Comparison of ENCODE assay signal across 22 cellular contexts in genomic region chr4:90474484-90474883, GRCh38.
DNase-seq lines count a peak whose midpoint lies in the region; ATAC-seq and TF ChIP-seq lines count a peak whose summit lies in the region.
"Had no signal": no experiment of that assay in that cellular context is flagged by ENCODE, and none has a peak within 500 bp of the region (broad histone marks: within the 10 kb centered on the region; RNA-seq: fewer than 3 reads in every experiment).

No MANE protein-coding gene starts in this region.

- peak overlapping the region; percentile 18 for H3K27ac Mint-ChIP-seq in memory B cell
- H3K27ac Mint-ChIP-seq in activated T-helper 1 cell treated with anti-CD3 and anti-CD28 coated beads, Interleukin-12 subunit alpha, Interleukin-12 subunit beta, Interleukin-2, Interleukin-4 antibody, amounts not matched to agents 30 ng/mL and 10 ng/mL and 1 ng/mL, durations not matched to agents 14 hours and 24 hours and 36 hours: no peak overlapping the region
- H3K27ac Mint-ChIP-seq: CD8-positive, alpha-beta memory T cell had no signal

- intact Hi-C loops in body of pancreas (cut with DNase I): no loop called here
- intact Hi-C loops in activated T-helper 1 cell treated with anti-CD3 and anti-CD28 coated beads, Interleukin-12 subunit alpha, Interleukin-12 subunit beta, Interleukin-2, Interleukin-4 antibody, amounts not matched to agents 30 ng/mL and 10 ng/mL and 1 ng/mL, durations not matched to agents 14 hours and 24 hours and 36 hours (cut with micrococcal nuclease): no loop called here

- no peak overlapping the region for H3K4me2 ChIP-seq in mesenchymal stem cell (ENCODE audit: low read length, poor library complexity, severe bottlenecking)

- H3K27me3 ChIP-seq in body of pancreas (no peaks in the 10 kb centered on the region), mesenchymal stem cell (ENCODE audit: control insufficient read depth in 1 of 2, insufficient read depth in 1 of 2, low read length in 2 of 2) (no peaks in the 10 kb centered on the region)
- no peaks in the 10 kb centered on the region for H3K27me3 ChIP-seq in effector memory CD4-positive, alpha-beta T cell (replicated peaks; ENCODE audit: control insufficient read depth, insufficient read depth, low read length, poor library complexity, severe bottlenecking)
- H3K27me3 ChIP-seq: SJSA1 had no signal

- peak; percentile 66 for ATAC-seq in body of pancreas
- ATAC-seq in memory B cell (ENCODE audit: low read depth): no peak
- ATAC-seq in GM19467 (IDR thresholded peaks at IDR 0.05; ENCODE audit: unreplicated experiment): no peak
- ATAC-seq: Right ventricle myocardium inferior had no signal

- H2AK5ac ChIP-seq in mesenchymal stem cell (ENCODE audit: low read length, severe bottlenecking): no peak overlapping the region

- H3K23ac ChIP-seq in mesenchymal stem cell (ENCODE audit: low read length in 2 of 2): no peak overlapping the region

- DNase-seq in DMS53 (lab: John Stamatoyannopoulos, UW) (peak; percentile 3), DMS53 treated with DMSO at 0.1 percent for 48 hours (lab: John Stamatoyannopoulos, UW; ENCODE audit: unreplicated experiment) (no peak), body of pancreas (no peak), memory B cell (ENCODE audit: low spot score in 2 of 2) (no peak), mesenchymal stem cell (no peak)
- DNase-seq in activated T-helper 1 cell treated with anti-CD3 and anti-CD28 coated beads, Interleukin-12 subunit alpha, Interleukin-12 subunit beta, Interleukin-2, Interleukin-4 antibody, amounts not matched to agents 30 ng/mL and 10 ng/mL and 1 ng/mL, durations not matched to agents 14 hours and 24 hours and 36 hours (ENCODE audit: low spot score): no peak
- DNase-seq in effector memory CD4-positive, alpha-beta T cell: no peak
- DNase-seq: 8988T; CD8-positive, alpha-beta memory T cell; EL; GF-D8; H7; KG1; NCI-H1105; NCI-H146; NCI-H2029; NCI-H345; NCI-H524 treated with DMSO at 0.1 percent for 48 hours had no signal

- H3K18ac ChIP-seq in mesenchymal stem cell (ENCODE audit: low read depth in 1 of 2, low read length in 2 of 2): no peak overlapping the region

- H2BK120ac ChIP-seq in mesenchymal stem cell (ENCODE audit: low read depth, low read length): no peak overlapping the region

- no peak overlapping the region for H4K91ac ChIP-seq in mesenchymal stem cell (ENCODE audit: low read length)

- peak overlapping the region in 2 of 4 donors; percentile 2 to 50 for H3K27ac ChIP-seq in body of pancreas
- no peak overlapping the region for H3K27ac ChIP-seq in mesenchymal stem cell (ENCODE audit: low read length, poor library complexity, severe bottlenecking)
- no peak overlapping the region for H3K27ac ChIP-seq in effector memory CD4-positive, alpha-beta T cell (ENCODE audit: insufficient read depth, low read length, poor library complexity, severe bottlenecking)
- H3K27ac ChIP-seq: C4-2B, SJSA1 had no signal

- H3K14ac ChIP-seq in mesenchymal stem cell (ENCODE audit: low read length in 2 of 2): no peak overlapping the region

- H3K36me3 Mint-ChIP-seq in memory B cell: peaks cover 8% of the 10 kb centered on the region
- no peaks in the 10 kb centered on the region for H3K36me3 Mint-ChIP-seq in activated T-helper 1 cell treated with anti-CD3 and anti-CD28 coated beads, Interleukin-12 subunit alpha, Interleukin-12 subunit beta, Interleukin-2, Interleukin-4 antibody, amounts not matched to agents 30 ng/mL and 10 ng/mL and 1 ng/mL, durations not matched to agents 14 hours and 24 hours and 36 hours (ENCODE audit: low read depth)
- H3K36me3 Mint-ChIP-seq: CD8-positive, alpha-beta memory T cell had no signal

- TF ChIP-seq POLR2A in body of pancreas (IDR thresholded peaks at IDR 0.05): no peak

- peaks cover 2% of the 10 kb centered on the region for H3K4me1 Mint-ChIP-seq in memory B cell
- no peaks in the 10 kb centered on the region for H3K4me1 Mint-ChIP-seq in activated T-helper 1 cell treated with anti-CD3 and anti-CD28 coated beads, Interleukin-12 subunit alpha, Interleukin-12 subunit beta, Interleukin-2, Interleukin-4 antibody, amounts not matched to agents 30 ng/mL and 10 ng/mL and 1 ng/mL, durations not matched to agents 14 hours and 24 hours and 36 hours (ENCODE audit: low read depth)
- H3K4me1 Mint-ChIP-seq: CD8-positive, alpha-beta memory T cell had no signal

- TF ChIP-seq CTCF in body of pancreas (IDR thresholded peaks at IDR 0.05): no peak

- H2BK12ac ChIP-seq in mesenchymal stem cell (ENCODE audit: low read length in 2 of 2): no peak overlapping the region

- H3K4me3 Mint-ChIP-seq in memory B cell: no peak overlapping the region
- no peak overlapping the region for H3K4me3 Mint-ChIP-seq in activated T-helper 1 cell treated with anti-CD3 and anti-CD28 coated beads, Interleukin-12 subunit alpha, Interleukin-12 subunit beta, Interleukin-2, Interleukin-4 antibody, amounts not matched to agents 30 ng/mL and 10 ng/mL and 1 ng/mL, durations not matched to agents 14 hours and 24 hours and 36 hours
- H3K4me3 Mint-ChIP-seq: CD8-positive, alpha-beta memory T cell had no signal

- no peaks in the 10 kb centered on the region for H3K9me3 ChIP-seq in body of pancreas
- H3K9me3 ChIP-seq in mesenchymal stem cell (ENCODE audit: control insufficient read depth, low read length): no peaks in the 10 kb centered on the region
- H3K9me3 ChIP-seq in effector memory CD4-positive, alpha-beta T cell (ENCODE audit: control insufficient read depth, low read length): no peaks in the 10 kb centered on the region
- H3K9me3 ChIP-seq: SJSA1 had no signal

- H3K9me3 Mint-ChIP-seq in memory B cell: no peaks in the 10 kb centered on the region
- H3K9me3 Mint-ChIP-seq in activated T-helper 1 cell treated with anti-CD3 and anti-CD28 coated beads, Interleukin-12 subunit alpha, Interleukin-12 subunit beta, Interleukin-2, Interleukin-4 antibody, amounts not matched to agents 30 ng/mL and 10 ng/mL and 1 ng/mL, durations not matched to agents 14 hours and 24 hours and 36 hours: no peaks in the 10 kb centered on the region

- no peak overlapping the region for H2BK15ac ChIP-seq in mesenchymal stem cell (ENCODE audit: low read depth, poor library complexity, severe bottlenecking)

- H3K4me3 ChIP-seq in body of pancreas (no peak overlapping the region), mesenchymal stem cell (ENCODE audit: insufficient read depth in 1 of 2, low read depth in 1 of 2, low read length in 2 of 2) (no peak overlapping the region)
- H3K4me3 ChIP-seq in effector memory CD4-positive, alpha-beta T cell (ENCODE audit: insufficient read depth, low read depth, low read length, poor library complexity, severe bottlenecking): no peak overlapping the region
- H3K4me3 ChIP-seq: SJSA1 had no signal

- H2AFZ ChIP-seq in mesenchymal stem cell (ENCODE audit: low read depth, low read length): no peak overlapping the region

- H2BK5ac ChIP-seq in mesenchymal stem cell (ENCODE audit: low read depth, low read length, poor library complexity, severe bottlenecking): no peak overlapping the region

- H3K9ac ChIP-seq in mesenchymal stem cell (ENCODE audit: low read length): no peak overlapping the region

- H4K8ac ChIP-seq in mesenchymal stem cell (ENCODE audit: low read length): no peak overlapping the region

- no peak overlapping the region for H3K4ac ChIP-seq in mesenchymal stem cell (ENCODE audit: low read depth in 1 of 2, low read length in 2 of 2)

- H3K36me3 ChIP-seq in body of pancreas (replicated peaks in 1 of 2; ENCODE audit: insufficient read depth in 1 of 2, low read depth in 2 of 2) (no peaks in the 10 kb centered on the region), mesenchymal stem cell (ENCODE audit: control insufficient read depth in 1 of 2, insufficient read depth in 2 of 2, low read depth in 1 of 2, low read length in 2 of 2) (no peaks in the 10 kb centered on the region)
- H3K36me3 ChIP-seq in effector memory CD4-positive, alpha-beta T cell (ENCODE audit: control insufficient read depth, insufficient read depth, low read length): no peaks in the 10 kb centered on the region
- H3K36me3 ChIP-seq: SJSA1 had no signal

- 19 to 23% methylated on average over 1 of the region's 1 CpG for WGBS in body of pancreas, 2 donors
- WGBS in mesenchymal stem cell: 80% methylated on average over 1 of the region's 1 CpG

- H3K4me1 ChIP-seq in body of pancreas (peaks cover 5% of the 10 kb centered on the region), mesenchymal stem cell (ENCODE audit: control insufficient read depth, insufficient read depth, low read depth, low read length) (no peaks in the 10 kb centered on the region)
- H3K4me1 ChIP-seq in effector memory CD4-positive, alpha-beta T cell (ENCODE audit: control insufficient read depth, insufficient read depth, low read length, poor library complexity, severe bottlenecking): no peaks in the 10 kb centered on the region
- H3K4me1 ChIP-seq: SJSA1 had no signal

- H3K79me1 ChIP-seq in mesenchymal stem cell (replicated peaks; ENCODE audit: low read length, poor library complexity, severe bottlenecking): no peaks in the 10 kb centered on the region

- H3K27me3 Mint-ChIP-seq in memory B cell: no peaks in the 10 kb centered on the region
- H3K27me3 Mint-ChIP-seq in activated T-helper 1 cell treated with anti-CD3 and anti-CD28 coated beads, Interleukin-12 subunit alpha, Interleukin-12 subunit beta, Interleukin-2, Interleukin-4 antibody, amounts not matched to agents 30 ng/mL and 10 ng/mL and 1 ng/mL, durations not matched to agents 14 hours and 24 hours and 36 hours (ENCODE audit: insufficient read depth): no peaks in the 10 kb centered on the region
- H3K27me3 Mint-ChIP-seq: CD8-positive, alpha-beta memory T cell had no signal
